ENCODE assay signal across 15 cellular contexts in genomic region chr21:15094706-15095105, GRCh38.
"Had no signal": no experiment of that assay in that cellular context is flagged by ENCODE, and none has a peak within 500 bp of the region (broad histone marks: within the 10 kb centered on the region; RNA-seq: fewer than 3 reads in every experiment).

No MANE protein-coding gene starts in this region.

- H3K4me1 ChIP-seq: esophagus muscularis mucosa, foreskin keratinocyte, lower lobe of right lung, right lobe of liver, SJSA1 had no signal

- H3K4me3 ChIP-seq: coronary artery, esophagus muscularis mucosa, lower lobe of right lung, right lobe of liver, SJSA1, smooth muscle cell had no signal

- H3K36me3 ChIP-seq: esophagus muscularis mucosa, lower lobe of right lung, right lobe of liver, SJSA1 had no signal

- H3K27me3 ChIP-seq: esophagus muscularis mucosa, foreskin keratinocyte, right lobe of liver had no signal

- DNase-seq: activated B cell treated with CpG ODN at 0.5 μM for 24 hours; activated CD4-positive, alpha-beta memory T cell treated with anti-CD3 and anti-CD28 coated beads, Interleukin-2, amount 10 ng/mL, durations not matched to agents 7 days and 5 days; activated CD4-positive, alpha-beta T cell treated with anti-CD3 and anti-CD28 coated beads for 4 hours; activated CD8-positive, alpha-beta memory T cell treated with anti-CD3 and anti-CD28 coated beads, Interleukin-2, amount 10 ng/mL, durations not matched to agents 7 days and 5 days; activated naive CD4-positive, alpha-beta T cell; activated naive CD8-positive, alpha-beta T cell treated with anti-CD3 and anti-CD28 coated beads for 36 hours; lower lobe of right lung; right lobe of liver; stimulated activated CD4-positive, alpha-beta T cell treated with anti-CD3 and anti-CD28 coated beads, Interleukin-4, amount 100 ng/mL, for 1 hour; SW 1271 had no signal

- H3K9me3 ChIP-seq: esophagus muscularis mucosa, lower lobe of right lung, right lobe of liver, SJSA1 had no signal

- H3K27ac ChIP-seq: coronary artery, esophagus muscularis mucosa, foreskin keratinocyte, lower lobe of right lung, right lobe of liver, SJSA1 had no signal

- H3K4me2 ChIP-seq: smooth muscle cell had no signal
